Comparison of ENCODE assay signal across 9 cellular contexts in genomic region chr6:69813508-69813907, GRCh38. TPM values are rescaled to one million over a fixed set of nuclear protein-coding genes. Genes with fewer than 3 reads are reported as not detected.
DNase-seq lines count a peak whose midpoint lies in the region; ATAC-seq and TF ChIP-seq lines count a peak whose summit lies in the region.
"Had no signal": no experiment of that assay in that cellular context is flagged by ENCODE, and none has a peak within 500 bp of the region (broad histone marks: within the 10 kb centered on the region; RNA-seq: fewer than 3 reads in every experiment).

No MANE protein-coding gene starts in this region.

- no peaks in the 10 kb centered on the region for H3K9me3 ChIP-seq in smooth muscle cell (replicated peaks; ENCODE audit: low read depth)
- H3K9me3 ChIP-seq: heart left ventricle had no signal

- H3K9ac ChIP-seq in smooth muscle cell (ENCODE audit: low read depth), result no peak overlapping the region

- peak; percentile 75 for ATAC-seq in activated CD4-positive, alpha-beta T cell treated with anti-CD3 and anti-CD28 coated beads for 36 hours
- ATAC-seq in HG03103 (IDR thresholded peaks at IDR 0.05; ENCODE audit: low read depth, unreplicated experiment) (peak; percentile 35), WTC11 (peak; percentile 55)

- peak overlapping the region; percentile 13 for H3K4me3 Mint-ChIP-seq in activated CD4-positive, alpha-beta T cell treated with anti-CD3 and anti-CD28 coated beads for 36 hours
- no peak overlapping the region for H3K4me3 Mint-ChIP-seq in WTC11

- no peaks in the 10 kb centered on the region for H3K79me2 ChIP-seq in smooth muscle cell (ENCODE audit: low read depth)

- H3K4me1 ChIP-seq in smooth muscle cell (ENCODE audit: low read depth), result peaks cover 8% of the 10 kb centered on the region

- H3K27me3 Mint-ChIP-seq in activated CD4-positive, alpha-beta T cell treated with anti-CD3 and anti-CD28 coated beads for 36 hours, result no peaks in the 10 kb centered on the region
- H3K27me3 Mint-ChIP-seq in WTC11 (ENCODE audit: low read depth), result no peaks in the 10 kb centered on the region

- TF ChIP-seq CTCF in WTC11 (IDR thresholded peaks at IDR 0.05) (no peak), smooth muscle cell (IDR thresholded peaks at IDR 0.05; ENCODE audit: borderline replicate concordance, insufficient read depth, poor library complexity, severe bottlenecking) (no peak), GM13976 (IDR thresholded peaks at IDR 0.05; ENCODE audit: borderline replicate concordance, control extremely low read depth, extremely low read depth, insufficient read depth, missing control alignments) (no peak)

- POLR2A ChIA-PET in activated CD4-positive, alpha-beta T cell treated with anti-CD3 and anti-CD28 coated beads for 36 hours (lab: Charles Lee), result interaction anchor here (1.2 kb wide), 1 partner anchor 17 kb away, joined by 3 read pairs; the partner anchor contains the start of gene LMBRD1
- POLR2A ChIA-PET in WTC11 (lab: Charles Lee), result no interaction called here

- CTCF ChIA-PET in activated CD4-positive, alpha-beta T cell treated with anti-CD3 and anti-CD28 coated beads for 36 hours (lab: Charles Lee), result interaction anchor here (0.7 to 4.1 kb wide), 6 partner anchors 8 to 72 kb away, joined by 3 to 23 read pairs (median 4); partner anchors contain the start of gene LMBRD1
- CTCF ChIA-PET in WTC11 (lab: Charles Lee), result interaction anchor here (0.7 to 1.4 kb wide), 2 partner anchors 16 to 17 kb away, joined by 3 to 5 read pairs; partner anchors contain the start of gene LMBRD1

- H3K36me3 ChIP-seq in smooth muscle cell (ENCODE audit: low read depth), result no peaks in the 10 kb centered on the region
- H3K36me3 ChIP-seq: heart left ventricle had no signal

- no peaks in the 10 kb centered on the region for H3K36me3 Mint-ChIP-seq in activated CD4-positive, alpha-beta T cell treated with anti-CD3 and anti-CD28 coated beads for 36 hours (ENCODE audit: low read depth)
- H3K36me3 Mint-ChIP-seq in WTC11, result no peaks in the 10 kb centered on the region

- 91% methylated on average over 1 of the region's 1 CpG for WGBS in smooth muscle cell (ENCODE audit: low lambda C conversion rate)

- peak overlapping the region; percentile 82 for H3K27ac Mint-ChIP-seq in activated CD4-positive, alpha-beta T cell treated with anti-CD3 and anti-CD28 coated beads for 36 hours
- peak overlapping the region; percentile 40 for H3K27ac Mint-ChIP-seq in WTC11

- no peaks in the 10 kb centered on the region for H4K20me1 ChIP-seq in smooth muscle cell (ENCODE audit: low read depth)

- H3F3A ChIP-seq in smooth muscle cell (ENCODE audit: low read depth), result no peaks in the 10 kb centered on the region

- intact Hi-C loops in activated CD4-positive, alpha-beta T cell treated with anti-CD3 and anti-CD28 coated beads for 36 hours (cut with DNase I, micrococcal nuclease), result loop anchor here (1.0 kb wide), 2 partner anchors 16 to 17 kb away; partner anchors contain the start of gene LMBRD1 (in 1 of the 2)

- no peaks in the 10 kb centered on the region for H3K9me3 Mint-ChIP-seq in activated CD4-positive, alpha-beta T cell treated with anti-CD3 and anti-CD28 coated beads for 36 hours (ENCODE audit: low read depth)
- no peaks in the 10 kb centered on the region for H3K9me3 Mint-ChIP-seq in WTC11

- in situ Hi-C loops in GM13976 (cut with MboI; ENCODE audit: low sequenced_read_pairs, unreplicated experiment), result no loop called here

- no peak overlapping the region for H3K4me2 ChIP-seq in smooth muscle cell

- H2AFZ ChIP-seq in smooth muscle cell (ENCODE audit: low read depth), result peak overlapping the region; percentile 59

- DNase-seq in activated CD4-positive, alpha-beta T cell treated with anti-CD3 and anti-CD28 coated beads for 36 hours, result no peak
- DNase-seq in activated CD4-positive, alpha-beta T cell treated with anti-CD3 and anti-CD28 coated beads, Interleukin-2, amount 50 U/mL, for 48 hours, result no peak
- DNase-seq in WTC11 (ENCODE audit: low spot score), result no peak
- DNase-seq in smooth muscle cell (lab: John Stamatoyannopoulos, UW; ENCODE audit: unreplicated experiment), result no peak
- no peak for DNase-seq in activated gamma-delta T cell (lab: John Stamatoyannopoulos, UW)
- DNase-seq in GM13976 (ENCODE audit: low spot score), result no peak
- no peak for DNase-seq in effector CD4-positive, alpha-beta T cell
- DNase-seq: heart left ventricle had no signal

- H3K4me1 Mint-ChIP-seq in activated CD4-positive, alpha-beta T cell treated with anti-CD3 and anti-CD28 coated beads for 36 hours, result peaks cover 51% of the 10 kb centered on the region
- peaks cover 40% of the 10 kb centered on the region for H3K4me1 Mint-ChIP-seq in WTC11

- H3K27me3 ChIP-seq in smooth muscle cell (ENCODE audit: low read depth), result no peaks in the 10 kb centered on the region
- H3K27me3 ChIP-seq: heart left ventricle had no signal

- H3K27ac ChIP-seq in smooth muscle cell (ENCODE audit: low read depth), result no peak overlapping the region

- H3K4me3 ChIP-seq in smooth muscle cell, result no peak overlapping the region
- H3K4me3 ChIP-seq: heart left ventricle had no signal

TF ChIP-seq in WTC11, 78 proteins besides CTCF, POLR2A, EP300 and RAD21 (continues in another document):
- TF ChIP-seq, protein P1, sequence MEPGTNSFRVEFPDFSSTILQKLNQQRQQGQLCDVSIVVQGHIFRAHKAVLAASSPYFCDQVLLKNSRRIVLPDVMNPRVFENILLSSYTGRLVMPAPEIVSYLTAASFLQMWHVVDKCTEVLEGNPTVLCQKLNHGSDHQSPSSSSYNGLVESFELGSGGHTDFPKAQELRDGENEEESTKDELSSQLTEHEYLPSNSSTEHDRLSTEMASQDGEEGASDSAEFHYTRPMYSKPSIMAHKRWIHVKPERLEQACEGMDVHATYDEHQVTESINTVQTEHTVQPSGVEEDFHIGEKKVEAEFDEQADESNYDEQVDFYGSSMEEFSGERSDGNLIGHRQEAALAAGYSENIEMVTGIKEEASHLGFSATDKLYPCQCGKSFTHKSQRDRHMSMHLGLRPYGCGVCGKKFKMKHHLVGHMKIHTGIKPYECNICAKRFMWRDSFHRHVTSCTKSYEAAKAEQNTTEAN (CRISPR knock-in tag; IDR thresholded peaks at IDR 0.05), result no peak
- TF ChIP-seq SMAD4 (CRISPR knock-in tag; IDR thresholded peaks at IDR 0.05) (no peak), ZNF219 (CRISPR knock-in tag; IDR thresholded peaks at IDR 0.05; ENCODE audit: borderline replicate concordance) (no peak), ATF3 (CRISPR knock-in tag; conservative IDR thresholded peaks at IDR 0.05) (no peak), ZNF416 (CRISPR knock-in tag; IDR thresholded peaks at IDR 0.05) (no peak), ZNF317 (CRISPR knock-in tag; IDR thresholded peaks at IDR 0.05; ENCODE audit: borderline replicate concordance, low read depth) (no peak), CREM (CRISPR knock-in tag; IDR thresholded peaks at IDR 0.05) (no peak), EMX1 (CRISPR knock-in tag; IDR thresholded peaks at IDR 0.05) (no peak), ERG (CRISPR knock-in tag; IDR thresholded peaks at IDR 0.05) (no peak)
- TF ChIP-seq, protein P2, sequence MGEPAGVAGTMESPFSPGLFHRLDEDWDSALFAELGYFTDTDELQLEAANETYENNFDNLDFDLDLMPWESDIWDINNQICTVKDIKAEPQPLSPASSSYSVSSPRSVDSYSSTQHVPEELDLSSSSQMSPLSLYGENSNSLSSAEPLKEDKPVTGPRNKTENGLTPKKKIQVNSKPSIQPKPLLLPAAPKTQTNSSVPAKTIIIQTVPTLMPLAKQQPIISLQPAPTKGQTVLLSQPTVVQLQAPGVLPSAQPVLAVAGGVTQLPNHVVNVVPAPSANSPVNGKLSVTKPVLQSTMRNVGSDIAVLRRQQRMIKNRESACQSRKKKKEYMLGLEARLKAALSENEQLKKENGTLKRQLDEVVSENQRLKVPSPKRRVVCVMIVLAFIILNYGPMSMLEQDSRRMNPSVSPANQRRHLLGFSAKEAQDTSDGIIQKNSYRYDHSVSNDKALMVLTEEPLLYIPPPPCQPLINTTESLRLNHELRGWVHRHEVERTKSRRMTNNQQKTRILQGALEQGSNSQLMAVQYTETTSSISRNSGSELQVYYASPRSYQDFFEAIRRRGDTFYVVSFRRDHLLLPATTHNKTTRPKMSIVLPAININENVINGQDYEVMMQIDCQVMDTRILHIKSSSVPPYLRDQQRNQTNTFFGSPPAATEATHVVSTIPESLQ (CRISPR knock-in tag; IDR thresholded peaks at IDR 0.05), result no peak
- TF ChIP-seq, protein P3, sequence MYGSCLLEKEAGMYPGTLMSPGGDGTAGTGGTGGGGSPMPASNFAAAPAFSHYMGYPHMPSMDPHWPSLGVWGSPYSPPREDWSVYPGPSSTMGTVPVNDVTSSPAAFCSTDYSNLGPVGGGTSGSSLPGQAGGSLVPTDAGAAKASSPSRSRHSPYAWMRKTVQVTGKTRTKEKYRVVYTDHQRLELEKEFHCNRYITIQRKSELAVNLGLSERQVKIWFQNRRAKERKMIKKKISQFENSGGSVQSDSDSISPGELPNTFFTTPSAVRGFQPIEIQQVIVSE (CRISPR knock-in tag; IDR thresholded peaks at IDR 0.05; ENCODE audit: borderline replicate concordance), result no peak

RNA-seq across cellular contexts. Expression of gene LMBRD1, which starts 16.7 kb away (rescaled TPM):
- total RNA-seq in activated CD4-positive, alpha-beta T cell treated with anti-CD3 and anti-CD28 coated beads for 36 hours, result 10 to 100 TPM; 16.7 to 18.4 TPM
- total RNA-seq in WTC11 (2021), result 14.9 to 15.0 TPM (median 14.9 TPM) in 3 replicates
- 72.4 and 78.5 TPM in 2 replicates for total RNA-seq in smooth muscle cell
- polyA plus RNA-seq in smooth muscle cell, result 22.3 and 33.4 TPM in 2 replicates

RNA-seq across cellular contexts. Expression of gene COL19A1, which starts 52.8 kb away (rescaled TPM):
- not detected for total RNA-seq in activated CD4-positive, alpha-beta T cell treated with anti-CD3 and anti-CD28 coated beads for 36 hours
- not detected in 3 replicates for total RNA-seq in WTC11 (2021)
- total RNA-seq in smooth muscle cell, result 1.6 and 1.8 TPM in 2 replicates
- 0.55 and 0.79 TPM in 2 replicates for polyA plus RNA-seq in smooth muscle cell
